28 cellular contexts compared by ENCODE assay signal in genomic region chr7:76400248-76400647, GRCh38. TPM values are rescaled to one million over a fixed set of nuclear protein-coding genes. Genes with fewer than 3 reads are reported as not detected.
"Had no signal": no experiment of that assay in that cellular context is flagged by ENCODE, and none has a peak within 500 bp of the region (broad histone marks: within the 10 kb centered on the region; RNA-seq: fewer than 3 reads in every experiment).

No MANE protein-coding gene starts in this region.

- H3K9me3 ChIP-seq: heart right ventricle, left ventricle myocardium inferior, mucosa of descending colon, neutrophil, ovary, right atrium auricular region, tibial nerve, upper lobe of left lung, vagina had no signal

- H3K36me3 ChIP-seq: heart right ventricle, left ventricle myocardium inferior, neutrophil, ovary, right atrium auricular region, tibial nerve, upper lobe of left lung, vagina had no signal

- DNase-seq: heart right ventricle; islet precursor cell; left ventricle myocardium inferior; midbrain; mucosa of descending colon; naive thymus-derived CD4-positive, alpha-beta T cell; occipital lobe; ovary; small intestine; stimulated activated CD4-positive, alpha-beta T cell treated with anti-CD3 and anti-CD28 coated beads, Interleukin-1b, Interleukin-23, amount 100 ng/mL, for 48 hours; stimulated activated CD4-positive, alpha-beta T cell treated with anti-CD3 and anti-CD28 coated beads, Interleukin-2, amount 100 ng/mL, for 48 hours; stimulated activated CD4-positive, alpha-beta T cell treated with anti-CD3 and anti-CD28 coated beads, Interleukin-4, amount 100 ng/mL, for 4 hours; stimulated activated CD8-positive, alpha-beta memory T cell treated with anti-CD3 and anti-CD28 coated beads, Interleukin-4, amount 100 ng/mL, for 48 hours; stimulated activated naive CD4-positive, alpha-beta T cell treated with Interleukin-2 at 50 U/mL for 16 hours; stimulated activated naive CD8-positive, alpha-beta T cell treated with anti-CD3 and anti-CD28 coated beads, Interleukin-15, amount 100 ng/mL, for 72 hours; substantia nigra had no signal

- H3K4me3 Mint-ChIP-seq: natural killer cell treated with Interleukin-12 subunit alpha and Interleukin-12 subunit beta and Interleukin-15 and Interleukin-18, amount 100 ng/mL, for 72 hours; neural crest cell; stimulated activated memory B cell treated with anti-CD40 and anti-IgM and Interleukin-4, amounts not matched to agents 10 μg/mL and 1 μg/mL and 100 μg/mL, for 72 hours; stimulated activated naive CD8-positive, alpha-beta T cell treated with anti-CD3 and anti-CD28 coated beads, Interleukin-15, amount 100 ng/mL, for 72 hours had no signal

- H3K4me2 ChIP-seq: hepatocyte had no signal

- H3K36me3 Mint-ChIP-seq: naive thymus-derived CD4-positive, alpha-beta T cell; natural killer cell treated with Interleukin-12 subunit alpha and Interleukin-12 subunit beta and Interleukin-15 and Interleukin-18, amount 100 ng/mL, for 72 hours; stimulated activated memory B cell treated with anti-CD40 and anti-IgM and Interleukin-4, amounts not matched to agents 10 μg/mL and 1 μg/mL and 100 μg/mL, for 72 hours had no signal

- ATAC-seq: heart right ventricle; mucosa of descending colon; naive thymus-derived CD4-positive, alpha-beta T cell; natural killer cell treated with Interleukin-12 subunit alpha and Interleukin-12 subunit beta and Interleukin-15 and Interleukin-18, amount 100 ng/mL, for 72 hours; sciatic nerve; stimulated activated memory B cell treated with anti-CD40 and anti-IgM and Interleukin-4, amounts not matched to agents 10 μg/mL and 1 μg/mL and 100 μg/mL, for 72 hours; stimulated activated naive CD8-positive, alpha-beta T cell treated with anti-CD3 and anti-CD28 coated beads, Interleukin-15, amount 100 ng/mL, for 72 hours had no signal

- H3K27me3 Mint-ChIP-seq: naive thymus-derived CD4-positive, alpha-beta T cell; natural killer cell treated with Interleukin-12 subunit alpha and Interleukin-12 subunit beta and Interleukin-15 and Interleukin-18, amount 100 ng/mL, for 72 hours; stimulated activated memory B cell treated with anti-CD40 and anti-IgM and Interleukin-4, amounts not matched to agents 10 μg/mL and 1 μg/mL and 100 μg/mL, for 72 hours; stimulated activated naive CD8-positive, alpha-beta T cell treated with anti-CD3 and anti-CD28 coated beads, Interleukin-15, amount 100 ng/mL, for 72 hours had no signal

- H3K9me3 Mint-ChIP-seq: naive thymus-derived CD4-positive, alpha-beta T cell; natural killer cell treated with Interleukin-12 subunit alpha and Interleukin-12 subunit beta and Interleukin-15 and Interleukin-18, amount 100 ng/mL, for 72 hours; neural crest cell; stimulated activated memory B cell treated with anti-CD40 and anti-IgM and Interleukin-4, amounts not matched to agents 10 μg/mL and 1 μg/mL and 100 μg/mL, for 72 hours; stimulated activated naive CD8-positive, alpha-beta T cell treated with anti-CD3 and anti-CD28 coated beads, Interleukin-15, amount 100 ng/mL, for 72 hours had no signal

- H3K27me3 ChIP-seq: heart right ventricle, hepatocyte, ovary, right atrium auricular region, tibial nerve, upper lobe of left lung, vagina had no signal

- H3K27ac ChIP-seq: heart right ventricle, hepatocyte, left ventricle myocardium inferior, neutrophil, ovary, right atrium auricular region, tibial nerve, upper lobe of left lung, vagina had no signal

- H3K27ac Mint-ChIP-seq: natural killer cell treated with Interleukin-12 subunit alpha and Interleukin-12 subunit beta and Interleukin-15 and Interleukin-18, amount 100 ng/mL, for 72 hours; progenitor cell of endocrine pancreas; stimulated activated memory B cell treated with anti-CD40 and anti-IgM and Interleukin-4, amounts not matched to agents 10 μg/mL and 1 μg/mL and 100 μg/mL, for 72 hours; stimulated activated naive CD8-positive, alpha-beta T cell treated with anti-CD3 and anti-CD28 coated beads, Interleukin-15, amount 100 ng/mL, for 72 hours had no signal

- H3K79me2 ChIP-seq: hepatocyte had no signal

- H3K4me1 Mint-ChIP-seq: neural crest cell had no signal

- H2AFZ ChIP-seq: hepatocyte had no signal

- H3K4me3 ChIP-seq: heart right ventricle, hepatocyte, left ventricle myocardium inferior, lung, mucosa of descending colon, ovary, right atrium auricular region, tibial nerve, upper lobe of left lung, vagina had no signal

RNA-seq across cellular contexts. Expression of gene ZP3, which starts 24.5 kb away (rescaled TPM):
- polyA plus RNA-seq: hepatocyte had no signal
